1 cellular context compared by ENCODE assay signal in the genomic region with DNA sequence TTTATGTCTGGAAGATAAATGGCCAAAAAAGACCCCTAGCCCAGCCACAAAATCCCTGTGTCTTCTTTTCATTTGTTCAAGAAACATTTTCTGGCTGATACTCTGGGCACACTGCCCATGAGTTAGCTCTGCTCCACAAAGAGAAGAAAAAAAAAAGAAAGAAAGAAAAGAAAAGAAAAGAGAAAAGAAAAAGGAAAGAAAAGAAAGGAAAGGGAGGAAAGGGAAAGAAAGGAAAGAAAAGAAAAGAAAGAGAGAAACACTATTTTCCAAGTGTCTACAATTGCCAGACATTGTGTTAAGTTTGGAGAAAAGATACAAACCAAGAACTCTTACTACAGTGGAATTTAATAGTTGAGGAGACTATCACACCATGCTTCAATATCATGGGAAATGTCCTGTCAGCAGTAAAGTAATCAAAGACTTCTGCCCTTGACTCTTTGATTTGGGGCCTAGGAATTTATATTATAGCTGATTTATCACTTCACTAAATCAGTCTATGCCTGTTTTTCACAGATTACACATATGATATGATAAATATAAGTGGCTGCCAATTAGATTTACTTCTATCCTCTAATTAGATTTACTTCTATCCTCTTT.
A peak's percentile ranks its signal among the peaks of the same experiment; 100 is the strongest.
TF ChIP-seq lines count a peak whose summit lies in the region.

No MANE protein-coding gene starts in this region.

TF ChIP-seq in K562, 482 proteins besides CTCF, POLR2A, EP300 and RAD21:
- 0 out of 2 replicates have a peak, but pooled peaks have one; percentile 35 for TF ChIP-seq MTA1 (IDR thresholded peaks at IDR 0.05; ENCODE audit: borderline replicate concordance)
- TF ChIP-seq, protein P1, sequence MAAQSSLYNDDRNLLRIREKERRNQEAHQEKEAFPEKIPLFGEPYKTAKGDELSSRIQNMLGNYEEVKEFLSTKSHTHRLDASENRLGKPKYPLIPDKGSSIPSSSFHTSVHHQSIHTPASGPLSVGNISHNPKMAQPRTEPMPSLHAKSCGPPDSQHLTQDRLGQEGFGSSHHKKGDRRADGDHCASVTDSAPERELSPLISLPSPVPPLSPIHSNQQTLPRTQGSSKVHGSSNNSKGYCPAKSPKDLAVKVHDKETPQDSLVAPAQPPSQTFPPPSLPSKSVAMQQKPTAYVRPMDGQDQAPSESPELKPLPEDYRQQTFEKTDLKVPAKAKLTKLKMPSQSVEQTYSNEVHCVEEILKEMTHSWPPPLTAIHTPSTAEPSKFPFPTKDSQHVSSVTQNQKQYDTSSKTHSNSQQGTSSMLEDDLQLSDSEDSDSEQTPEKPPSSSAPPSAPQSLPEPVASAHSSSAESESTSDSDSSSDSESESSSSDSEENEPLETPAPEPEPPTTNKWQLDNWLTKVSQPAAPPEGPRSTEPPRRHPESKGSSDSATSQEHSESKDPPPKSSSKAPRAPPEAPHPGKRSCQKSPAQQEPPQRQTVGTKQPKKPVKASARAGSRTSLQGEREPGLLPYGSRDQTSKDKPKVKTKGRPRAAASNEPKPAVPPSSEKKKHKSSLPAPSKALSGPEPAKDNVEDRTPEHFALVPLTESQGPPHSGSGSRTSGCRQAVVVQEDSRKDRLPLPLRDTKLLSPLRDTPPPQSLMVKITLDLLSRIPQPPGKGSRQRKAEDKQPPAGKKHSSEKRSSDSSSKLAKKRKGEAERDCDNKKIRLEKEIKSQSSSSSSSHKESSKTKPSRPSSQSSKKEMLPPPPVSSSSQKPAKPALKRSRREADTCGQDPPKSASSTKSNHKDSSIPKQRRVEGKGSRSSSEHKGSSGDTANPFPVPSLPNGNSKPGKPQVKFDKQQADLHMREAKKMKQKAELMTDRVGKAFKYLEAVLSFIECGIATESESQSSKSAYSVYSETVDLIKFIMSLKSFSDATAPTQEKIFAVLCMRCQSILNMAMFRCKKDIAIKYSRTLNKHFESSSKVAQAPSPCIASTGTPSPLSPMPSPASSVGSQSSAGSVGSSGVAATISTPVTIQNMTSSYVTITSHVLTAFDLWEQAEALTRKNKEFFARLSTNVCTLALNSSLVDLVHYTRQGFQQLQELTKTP (IDR thresholded peaks at IDR 0.05; ENCODE audit: low read depth in 1 of 2, partially characterized antibody in 2 of 2), result peak in 1 of 2 experiments; percentile 21
- TF ChIP-seq RBM14 (IDR thresholded peaks at IDR 0.05; ENCODE audit: borderline replicate concordance, insufficient read depth, low read depth, low read length), result no peak
- TF ChIP-seq, protein P2, sequence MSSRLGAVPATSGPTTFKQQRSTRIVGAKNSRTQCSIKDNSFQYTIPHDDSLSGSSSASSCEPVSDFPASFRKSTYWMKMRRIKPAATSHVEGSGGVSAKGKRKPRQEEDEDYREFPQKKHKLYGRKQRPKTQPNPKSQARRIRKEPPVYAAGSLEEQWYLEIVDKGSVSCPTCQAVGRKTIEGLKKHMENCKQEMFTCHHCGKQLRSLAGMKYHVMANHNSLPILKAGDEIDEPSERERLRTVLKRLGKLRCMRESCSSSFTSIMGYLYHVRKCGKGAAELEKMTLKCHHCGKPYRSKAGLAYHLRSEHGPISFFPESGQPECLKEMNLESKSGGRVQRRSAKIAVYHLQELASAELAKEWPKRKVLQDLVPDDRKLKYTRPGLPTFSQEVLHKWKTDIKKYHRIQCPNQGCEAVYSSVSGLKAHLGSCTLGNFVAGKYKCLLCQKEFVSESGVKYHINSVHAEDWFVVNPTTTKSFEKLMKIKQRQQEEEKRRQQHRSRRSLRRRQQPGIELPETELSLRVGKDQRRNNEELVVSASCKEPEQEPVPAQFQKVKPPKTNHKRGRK (tag; IDR thresholded peaks at IDR 0.05), result peak; percentile 75; the same call in 1 of the 2 replicates
- peak; percentile 81 for TF ChIP-seq MAFF (IDR thresholded peaks at IDR 0.05; ENCODE audit: low read length)
- TF ChIP-seq ATF7 (IDR thresholded peaks at IDR 0.05), result no peak
- TF ChIP-seq MAFK (IDR thresholded peaks at IDR 0.05; ENCODE audit: low read length), result peak; percentile 83
- TF ChIP-seq ZNF316 (IDR thresholded peaks at IDR 0.05), result peak; percentile 97
- TF ChIP-seq ZNF76 (CRISPR knock-in tag; IDR thresholded peaks at IDR 0.05; ENCODE audit: borderline replicate concordance), result no peak
- no peak for TF ChIP-seq COPS2 (conservative IDR thresholded peaks at IDR 0.05)
- TF ChIP-seq, protein P3, sequence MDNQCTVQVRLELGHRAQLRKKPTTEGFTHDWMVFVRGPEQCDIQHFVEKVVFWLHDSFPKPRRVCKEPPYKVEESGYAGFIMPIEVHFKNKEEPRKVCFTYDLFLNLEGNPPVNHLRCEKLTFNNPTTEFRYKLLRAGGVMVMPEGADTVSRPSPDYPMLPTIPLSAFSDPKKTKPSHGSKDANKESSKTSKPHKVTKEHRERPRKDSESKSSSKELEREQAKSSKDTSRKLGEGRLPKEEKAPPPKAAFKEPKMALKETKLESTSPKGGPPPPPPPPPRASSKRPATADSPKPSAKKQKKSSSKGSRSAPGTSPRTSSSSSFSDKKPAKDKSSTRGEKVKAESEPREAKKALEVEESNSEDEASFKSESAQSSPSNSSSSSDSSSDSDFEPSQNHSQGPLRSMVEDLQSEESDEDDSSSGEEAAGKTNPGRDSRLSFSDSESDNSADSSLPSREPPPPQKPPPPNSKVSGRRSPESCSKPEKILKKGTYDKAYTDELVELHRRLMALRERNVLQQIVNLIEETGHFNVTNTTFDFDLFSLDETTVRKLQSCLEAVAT (IDR thresholded peaks at IDR 0.05), result peak; percentile 25 to 59; a peak in 1 of 4 replicates
- peak; percentile 88 for TF ChIP-seq MAFG (tag; conservative IDR thresholded peaks at IDR 0.05)
- TF ChIP-seq C11orf30 (IDR thresholded peaks at IDR 0.05; ENCODE audit: low read depth), result peak; percentile 94
- no peak for TF ChIP-seq ARID1B (IDR thresholded peaks at IDR 0.05)
- TF ChIP-seq, protein P4, sequence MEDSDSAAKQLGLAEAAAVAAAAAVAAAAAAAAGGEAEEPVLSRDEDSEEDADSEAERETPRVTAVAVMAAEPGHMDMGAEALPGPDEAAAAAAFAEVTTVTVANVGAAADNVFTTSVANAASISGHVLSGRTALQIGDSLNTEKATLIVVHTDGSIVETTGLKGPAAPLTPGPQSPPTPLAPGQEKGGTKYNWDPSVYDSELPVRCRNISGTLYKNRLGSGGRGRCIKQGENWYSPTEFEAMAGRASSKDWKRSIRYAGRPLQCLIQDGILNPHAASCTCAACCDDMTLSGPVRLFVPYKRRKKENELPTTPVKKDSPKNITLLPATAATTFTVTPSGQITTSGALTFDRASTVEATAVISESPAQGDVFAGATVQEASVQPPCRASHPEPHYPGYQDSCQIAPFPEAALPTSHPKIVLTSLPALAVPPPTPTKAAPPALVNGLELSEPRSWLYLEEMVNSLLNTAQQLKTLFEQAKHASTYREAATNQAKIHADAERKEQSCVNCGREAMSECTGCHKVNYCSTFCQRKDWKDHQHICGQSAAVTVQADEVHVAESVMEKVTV (CRISPR knock-in tag; IDR thresholded peaks at IDR 0.05), result no peak
- TF ChIP-seq, protein P5, sequence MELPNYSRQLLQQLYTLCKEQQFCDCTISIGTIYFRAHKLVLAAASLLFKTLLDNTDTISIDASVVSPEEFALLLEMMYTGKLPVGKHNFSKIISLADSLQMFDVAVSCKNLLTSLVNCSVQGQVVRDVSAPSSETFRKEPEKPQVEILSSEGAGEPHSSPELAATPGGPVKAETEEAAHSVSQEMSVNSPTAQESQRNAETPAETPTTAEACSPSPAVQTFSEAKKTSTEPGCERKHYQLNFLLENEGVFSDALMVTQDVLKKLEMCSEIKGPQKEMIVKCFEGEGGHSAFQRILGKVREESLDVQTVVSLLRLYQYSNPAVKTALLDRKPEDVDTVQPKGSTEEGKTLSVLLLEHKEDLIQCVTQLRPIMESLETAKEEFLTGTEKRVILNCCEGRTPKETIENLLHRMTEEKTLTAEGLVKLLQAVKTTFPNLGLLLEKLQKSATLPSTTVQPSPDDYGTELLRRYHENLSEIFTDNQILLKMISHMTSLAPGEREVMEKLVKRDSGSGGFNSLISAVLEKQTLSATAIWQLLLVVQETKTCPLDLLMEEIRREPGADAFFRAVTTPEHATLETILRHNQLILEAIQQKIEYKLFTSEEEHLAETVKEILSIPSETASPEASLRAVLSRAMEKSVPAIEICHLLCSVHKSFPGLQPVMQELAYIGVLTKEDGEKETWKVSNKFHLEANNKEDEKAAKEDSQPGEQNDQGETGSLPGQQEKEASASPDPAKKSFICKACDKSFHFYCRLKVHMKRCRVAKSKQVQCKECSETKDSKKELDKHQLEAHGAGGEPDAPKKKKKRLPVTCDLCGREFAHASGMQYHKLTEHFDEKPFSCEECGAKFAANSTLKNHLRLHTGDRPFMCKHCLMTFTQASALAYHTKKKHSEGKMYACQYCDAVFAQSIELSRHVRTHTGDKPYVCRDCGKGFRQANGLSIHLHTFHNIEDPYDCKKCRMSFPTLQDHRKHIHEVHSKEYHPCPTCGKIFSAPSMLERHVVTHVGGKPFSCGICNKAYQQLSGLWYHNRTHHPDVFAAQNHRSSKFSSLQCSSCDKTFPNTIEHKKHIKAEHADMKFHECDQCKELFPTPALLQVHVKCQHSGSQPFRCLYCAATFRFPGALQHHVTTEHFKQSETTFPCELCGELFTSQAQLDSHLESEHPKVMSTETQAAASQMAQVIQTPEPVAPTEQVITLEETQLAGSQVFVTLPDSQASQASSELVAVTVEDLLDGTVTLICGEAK (IDR thresholded peaks at IDR 0.05), result 0 out of 2 replicates have a peak, but pooled peaks have one; percentile 10
- TF ChIP-seq, protein P5 (CRISPR knock-in tag; IDR thresholded peaks at IDR 0.05), result no peak
- no peak for TF ChIP-seq BRF1 (IDR thresholded peaks at IDR 0.05; ENCODE audit: borderline replicate concordance, extremely low read depth, insufficient read length)
- 0 out of 2 replicates have a peak, but pooled peaks have one; percentile 64 for TF ChIP-seq LARP7 (IDR thresholded peaks at IDR 0.05)
- TF ChIP-seq ARID2 (IDR thresholded peaks at IDR 0.05), result 0 out of 2 replicates have a peak, but pooled peaks have one; percentile 10
- peak; percentile 40 for TF ChIP-seq ASH1L (IDR thresholded peaks at IDR 0.05; ENCODE audit: borderline replicate concordance, low read depth, partially characterized antibody)
- 0 out of 2 replicates have a peak, but pooled peaks have one; percentile 21 for TF ChIP-seq NR2C1 (IDR thresholded peaks at IDR 0.05)
- no peak for TF ChIP-seq NR2C1 (tag; IDR thresholded peaks at IDR 0.05)
